Comparison of ENCODE assay signal across 8 cellular contexts in the genomic region with DNA sequence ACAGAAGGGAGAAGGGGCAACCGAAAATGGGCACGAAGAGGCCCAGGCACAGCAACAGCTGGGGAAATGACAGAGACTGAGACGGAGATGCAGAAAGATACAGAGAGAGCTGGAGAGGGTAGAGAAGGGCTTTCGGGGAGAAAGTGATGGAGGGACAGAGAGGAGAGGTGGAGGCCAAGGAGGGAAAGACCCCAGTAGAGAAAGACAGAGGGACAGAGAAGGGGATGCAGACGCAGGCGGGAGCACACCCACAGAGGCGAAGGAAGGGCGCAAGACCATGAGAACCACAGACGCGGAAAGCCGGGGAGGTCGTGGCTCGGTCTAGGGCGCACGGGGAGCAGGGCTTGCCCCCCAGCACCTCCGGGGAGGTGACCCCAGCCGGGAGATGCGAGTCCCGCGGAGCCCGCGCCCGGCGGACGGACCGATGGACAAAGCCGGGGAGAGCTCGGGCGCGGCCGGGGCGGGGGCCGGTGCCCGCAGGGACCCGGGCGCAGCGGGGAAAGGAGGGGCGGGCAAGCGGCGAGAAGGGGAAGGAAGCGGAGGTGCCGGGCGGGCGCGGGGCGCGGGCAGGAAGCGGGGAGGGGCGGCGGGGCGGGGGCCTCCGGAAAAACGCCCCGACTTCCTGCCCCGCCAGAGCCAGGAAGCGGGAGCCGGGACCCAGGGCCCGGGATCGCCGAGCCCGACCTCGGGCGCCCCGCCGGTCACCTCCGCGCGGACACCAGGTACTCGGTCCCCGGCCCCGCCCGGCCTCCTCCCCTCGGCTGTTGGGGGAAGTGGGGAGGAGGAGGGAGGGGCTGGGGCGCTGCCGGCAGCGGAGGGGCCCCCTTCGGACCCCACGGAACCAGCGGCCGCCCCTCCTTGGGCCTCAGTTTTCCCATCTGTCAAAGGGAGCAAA. TPM values are rescaled to one million over a fixed set of nuclear protein-coding genes. Genes with fewer than 3 reads are reported as not detected.
DNase-seq lines count a peak whose midpoint lies in the region; ATAC-seq and TF ChIP-seq lines count a peak whose summit lies in the region.

A gene with protein sequence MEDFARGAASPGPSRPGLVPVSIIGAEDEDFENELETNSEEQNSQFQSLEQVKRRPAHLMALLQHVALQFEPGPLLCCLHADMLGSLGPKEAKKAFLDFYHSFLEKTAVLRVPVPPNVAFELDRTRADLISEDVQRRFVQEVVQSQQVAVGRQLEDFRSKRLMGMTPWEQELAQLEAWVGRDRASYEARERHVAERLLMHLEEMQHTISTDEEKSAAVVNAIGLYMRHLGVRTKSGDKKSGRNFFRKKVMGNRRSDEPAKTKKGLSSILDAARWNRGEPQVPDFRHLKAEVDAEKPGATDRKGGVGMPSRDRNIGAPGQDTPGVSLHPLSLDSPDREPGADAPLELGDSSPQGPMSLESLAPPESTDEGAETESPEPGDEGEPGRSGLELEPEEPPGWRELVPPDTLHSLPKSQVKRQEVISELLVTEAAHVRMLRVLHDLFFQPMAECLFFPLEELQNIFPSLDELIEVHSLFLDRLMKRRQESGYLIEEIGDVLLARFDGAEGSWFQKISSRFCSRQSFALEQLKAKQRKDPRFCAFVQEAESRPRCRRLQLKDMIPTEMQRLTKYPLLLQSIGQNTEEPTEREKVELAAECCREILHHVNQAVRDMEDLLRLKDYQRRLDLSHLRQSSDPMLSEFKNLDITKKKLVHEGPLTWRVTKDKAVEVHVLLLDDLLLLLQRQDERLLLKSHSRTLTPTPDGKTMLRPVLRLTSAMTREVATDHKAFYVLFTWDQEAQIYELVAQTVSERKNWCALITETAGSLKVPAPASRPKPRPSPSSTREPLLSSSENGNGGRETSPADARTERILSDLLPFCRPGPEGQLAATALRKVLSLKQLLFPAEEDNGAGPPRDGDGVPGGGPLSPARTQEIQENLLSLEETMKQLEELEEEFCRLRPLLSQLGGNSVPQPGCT (plus strand): TSS at position 617 of the 895 bp plus-strand sequence. CDS start 4,899 bp downstream, outside the sequence.

- no peak for TF ChIP-seq CTCF in CD8-positive, alpha-beta T cell (IDR thresholded peaks at IDR 0.05)
- TF ChIP-seq CTCF in cardiac fibroblast (IDR thresholded peaks at IDR 0.05; ENCODE audit: low read depth, low read length) (no peak), kidney epithelial cell (IDR thresholded peaks at IDR 0.05; ENCODE audit: insufficient read depth, low read length, poor library complexity, severe bottlenecking) (no peak)

- H3K36me3 Mint-ChIP-seq in CD8-positive, alpha-beta T cell = peaks cover 40% of the 10 kb centered on the region

- DNase-seq in CD8-positive, alpha-beta T cell = peak in 6 of 7 experiments; percentile 53 to 85 (median 67)
- DNase-seq in HT1080 (ENCODE audit: low read depth) (no peak), T-helper 9 cell (peak; percentile 48), cardiac fibroblast (ENCODE audit: low read depth in 2 of 2) (peak in 1 of 2 donors; percentile 39), kidney epithelial cell (ENCODE audit: low read depth) (no peak), DMS79 (lab: John Stamatoyannopoulos, UW) (no peak)
- DNase-seq in stimulated activated CD4-positive, alpha-beta T cell treated with anti-CD3 and anti-CD28 coated beads, TNF-alpha, amount 100 ng/mL, for 24 hours (ENCODE audit: low read depth in 3 of 3) = peak in 2 of 3 experiments; percentile 53 to 60

- peaks cover 50% of the 10 kb centered on the region for H3K4me1 ChIP-seq in CD8-positive, alpha-beta T cell (ENCODE audit: insufficient read depth, low read length)

- H3K9me3 ChIP-seq in CD8-positive, alpha-beta T cell (ENCODE audit: low read length) = no peaks in the 10 kb centered on the region

- CTCF ChIA-PET in CD8-positive, alpha-beta T cell (lab: Charles Lee) = interaction anchor here (1.4 to 12.2 kb wide), 3 partner anchors 10 to 62 kb away, joined by 3 to 163 read pairs (median 37); a partner anchor contains a TSS

- peak within 1 kb of the TSS; percentile 90 for H3K27ac ChIP-seq in CD8-positive, alpha-beta T cell (ENCODE audit: low read depth, low read length)

- no peaks in the 10 kb centered on the region for H3K27me3 Mint-ChIP-seq in CD8-positive, alpha-beta T cell (ENCODE audit: low read depth)

- intact Hi-C loops in CD8-positive, alpha-beta T cell (cut with DNase I, micrococcal nuclease) = loop anchor here in 1 of 2 experiments (5.0 kb wide), 1 partner anchor 1886 kb away; a partner anchor contains a TSS

- H3K4me3 Mint-ChIP-seq in CD8-positive, alpha-beta T cell = peak within 1 kb of the TSS; percentile 100

- H3K27ac Mint-ChIP-seq in CD8-positive, alpha-beta T cell = peak within 1 kb of the TSS; percentile 100

- no peaks in the 10 kb centered on the region for H3K9me3 Mint-ChIP-seq in CD8-positive, alpha-beta T cell

- H3K4me3 ChIP-seq in CD8-positive, alpha-beta T cell (ENCODE audit: low read depth, low read length) = peak within 1 kb of the TSS; percentile 97
- peak within 1 kb of the TSS; percentile 59 to 96 for H3K4me3 ChIP-seq in cardiac fibroblast (replicated peaks in 1 of 2; ENCODE audit: low read depth in 2 of 2, low read length in 2 of 2)
- peak within 1 kb of the TSS; percentile 67 for H3K4me3 ChIP-seq in kidney epithelial cell (ENCODE audit: low read depth, low read length)

- POLR2A ChIA-PET in CD8-positive, alpha-beta T cell (lab: Charles Lee) = interaction anchor here (1.0 to 11.4 kb wide), 8 partner anchors 8 to 63 kb away, joined by 3 to 267 read pairs (median 18); a partner anchor contains a TSS

- ATAC-seq in CD8-positive, alpha-beta T cell = no peak
- no peak for ATAC-seq in HG02642 (IDR thresholded peaks at IDR 0.05; ENCODE audit: poor library complexity, unreplicated experiment)

- peaks cover 68% of the 10 kb centered on the region for H3K4me1 Mint-ChIP-seq in CD8-positive, alpha-beta T cell (ENCODE audit: low read depth)

- no peaks in the 10 kb centered on the region for H3K27me3 ChIP-seq in CD8-positive, alpha-beta T cell (ENCODE audit: insufficient read depth, low read length)
- peaks cover 6% of the 10 kb centered on the region for H3K27me3 ChIP-seq in kidney epithelial cell (ENCODE audit: control insufficient read depth, insufficient read depth, low read length)

- no peaks in the 10 kb centered on the region for H3K36me3 ChIP-seq in CD8-positive, alpha-beta T cell (ENCODE audit: insufficient read depth, low read length)
- H3K36me3 ChIP-seq in kidney epithelial cell (ENCODE audit: control insufficient read depth, insufficient read depth, low read length) = no peaks in the 10 kb centered on the region

RNA-seq across cellular contexts. Expression of the gene that starts here (rescaled TPM):
- 1,000 to 10,000 TPM; 1,125 to 1,160 TPM for total RNA-seq in CD8-positive, alpha-beta T cell
- 100 and 109 TPM in 2 replicates for total RNA-seq in HT1080 (2014; rRNA removed; shearing (Covaris generic))
- 128 and 171 TPM in 2 replicates for polyA plus RNA-seq in HT1080 (2015; cell fraction: cytosol; rRNA removed)
- 291 and 292 TPM in 2 replicates for polyA plus RNA-seq in HT1080 (2015; cell fraction: nucleus; rRNA removed)
- total RNA-seq in kidney epithelial cell = 72.2 and 81.5 TPM in 2 replicates

Comparison
In these comparisons a context has a peak if more than half of its experiments do, and no peak if none do; other contexts are left out.
1. RNA of the gene that starts here (total RNA-seq): 1,125 to 1,160 TPM in CD8-positive, alpha-beta T cell; 100 to 109 TPM in HT1080 and 72.2 to 81.5 TPM in kidney epithelial cell; every median in the first group is over 10 times any median in the second.
2. DNase-seq: peak in CD8-positive, alpha-beta T cell (6 of 7), T-helper 9 cell (single experiment) and stimulated activated CD4-positive, alpha-beta T cell treated with anti-CD3 and anti-CD28 coated beads, TNF-alpha, amount 100 ng/mL, for 24 hours (2 of 3); none in HT1080 (single experiment), kidney epithelial cell (single experiment) and DMS79 (single experiment).
3. Peak in every context shown above with its lines, with median percentiles within 50 percentile points of each other: H3K4me3 ChIP-seq.